ENCODE assay signal across 23 cellular contexts in genomic region chr13:85266771-85267170, GRCh38.
DNase-seq lines count a peak whose midpoint lies in the region; TF ChIP-seq lines count a peak whose summit lies in the region.
"Had no signal": no experiment of that assay in that cellular context is flagged by ENCODE, and none has a peak within 500 bp of the region (broad histone marks: within the 10 kb centered on the region; RNA-seq: fewer than 3 reads in every experiment).

No MANE protein-coding gene starts in this region.

- in situ Hi-C loops in brain microvascular endothelial cell (cut with HindIII; ENCODE audit: low pct_ligation_motif_present, low sequenced_read_pairs): no loop called here

- H3K79me1 ChIP-seq in mesenchymal stem cell (replicated peaks; ENCODE audit: low read length, poor library complexity, severe bottlenecking): no peaks in the 10 kb centered on the region

- H2BK120ac ChIP-seq in mesenchymal stem cell (ENCODE audit: low read depth, low read length): no peak overlapping the region

- H3K14ac ChIP-seq in mesenchymal stem cell (ENCODE audit: low read length in 2 of 2): no peak overlapping the region

- no peak overlapping the region for H2BK5ac ChIP-seq in mesenchymal stem cell (ENCODE audit: low read depth, low read length, poor library complexity, severe bottlenecking)

- WGBS in mesenchymal stem cell: 89% methylated on average over 2 of the region's 2 CpGs

- peak overlapping the region in 1 of 2 experiments; percentile 67 for H3K4ac ChIP-seq in mesenchymal stem cell (ENCODE audit: low read depth in 1 of 2, low read length in 2 of 2)

- H3K18ac ChIP-seq in mesenchymal stem cell (ENCODE audit: low read depth in 1 of 2, low read length in 2 of 2): peak overlapping the region; percentile 48 to 69

- H2AFZ ChIP-seq in Loucy (ENCODE audit: low read length) (0 out of 2 replicates have a peak overlapping the region, but pooled peaks have one; percentile 8), mesenchymal stem cell (ENCODE audit: low read depth, low read length) (peak overlapping the region; percentile 60), osteoblast (ENCODE audit: low read length) (no peak overlapping the region)

- H3K4me3 ChIP-seq in Loucy (ENCODE audit: low read length, poor library complexity, severe bottlenecking): no peak overlapping the region
- no peak overlapping the region for H3K4me3 ChIP-seq in brain microvascular endothelial cell (ENCODE audit: low read depth, low read length)
- H3K4me3 ChIP-seq in mesenchymal stem cell (ENCODE audit: insufficient read depth in 1 of 2, low read depth in 1 of 2, low read length in 2 of 2): no peak overlapping the region
- H3K4me3 ChIP-seq in osteoblast (ENCODE audit: insufficient read depth, low read length): no peak overlapping the region
- H3K4me3 ChIP-seq: mucosa of descending colon, prostate gland, upper lobe of right lung had no signal

- H3K79me2 ChIP-seq in Loucy (ENCODE audit: insufficient read depth, low read length) (no peaks in the 10 kb centered on the region), osteoblast (ENCODE audit: insufficient read depth, low read length) (no peaks in the 10 kb centered on the region)

- TF ChIP-seq CTCF in Loucy (conservative IDR thresholded peaks at IDR 0.05; ENCODE audit: low read length) (no peak), brain microvascular endothelial cell (IDR thresholded peaks at IDR 0.05; ENCODE audit: low read depth, low read length, missing control alignments) (no peak), osteoblast (IDR thresholded peaks at IDR 0.05; ENCODE audit: extremely low read depth, low read depth, low read length) (no peak), GM10248 (IDR thresholded peaks at IDR 0.05; ENCODE audit: control extremely low read depth, extremely low read depth, low read depth, missing control alignments) (no peak)

- peak overlapping the region; percentile 66 for H4K8ac ChIP-seq in mesenchymal stem cell (ENCODE audit: low read length)

- no peaks in the 10 kb centered on the region for H3K9me2 ChIP-seq in Loucy (replicated peaks; ENCODE audit: low read depth, low read length)

- DNase-seq in EH (ENCODE audit: low read depth) (peak; percentile 16), brain microvascular endothelial cell (peak; percentile 11), mesenchymal stem cell (no peak), hepatic stellate cell (ENCODE audit: low spot score) (no peak), NCI-H1930 (lab: John Stamatoyannopoulos, UW) (no peak), osteoblast (ENCODE audit: insufficient read length, low spot score, missing footprints) (no peak), GM10248 (ENCODE audit: extremely low spot score) (no peak)
- DNase-seq: activated CD4-positive, alpha-beta memory T cell treated with anti-CD3 and anti-CD28 coated beads for 36 hours; activated CD8-positive, alpha-beta memory T cell treated with anti-CD3 and anti-CD28 coated beads, Interleukin-2, amount 50 U/mL, for 4 hours; anterior cingulate cortex; DMS53; GF-D8; KBM-7; mucosa of descending colon; NCI-H1436; NCI-H2171; NCI-H524; SIG-M5; stimulated activated CD4-positive, alpha-beta T cell treated with anti-CD3 and anti-CD28 coated beads, Interleukin-4, amount 100 ng/mL, for 24 hours; T-helper 1 cell; upper lobe of right lung had no signal

- H3K27me3 ChIP-seq in Loucy (ENCODE audit: insufficient read depth, low read length, poor library complexity, severe bottlenecking) (no peaks in the 10 kb centered on the region), brain microvascular endothelial cell (replicated peaks) (no peaks in the 10 kb centered on the region), mesenchymal stem cell (ENCODE audit: control insufficient read depth in 1 of 2, insufficient read depth in 1 of 2, low read length in 2 of 2) (no peaks in the 10 kb centered on the region), osteoblast (ENCODE audit: insufficient read depth, low read length) (no peaks in the 10 kb centered on the region)
- H3K27me3 ChIP-seq: upper lobe of right lung had no signal

- H3K4me2 ChIP-seq in Loucy (ENCODE audit: low read depth, low read length, poor library complexity, severe bottlenecking) (no peak overlapping the region), mesenchymal stem cell (ENCODE audit: low read length, poor library complexity, severe bottlenecking) (no peak overlapping the region), osteoblast (ENCODE audit: insufficient read depth, low read length) (no peak overlapping the region)

- no peak overlapping the region for H2BK15ac ChIP-seq in mesenchymal stem cell (ENCODE audit: low read depth, poor library complexity, severe bottlenecking)

- POLR2A ChIA-PET in GM10248 (lab: Yijun Ruan, JAX): no interaction called here

- no peak overlapping the region for H2AK5ac ChIP-seq in mesenchymal stem cell (ENCODE audit: low read length, severe bottlenecking)

- CTCF ChIA-PET in GM10248 (lab: Yijun Ruan, JAX): no interaction called here

- peak overlapping the region in 1 of 2 experiments; percentile 52 for H2BK12ac ChIP-seq in mesenchymal stem cell (ENCODE audit: low read length in 2 of 2)

- H3K4me1 ChIP-seq in Loucy (ENCODE audit: insufficient read depth, low read length, poor library complexity, severe bottlenecking) (no peaks in the 10 kb centered on the region), mesenchymal stem cell (ENCODE audit: control insufficient read depth, insufficient read depth, low read depth, low read length) (peaks cover 6% of the 10 kb centered on the region), osteoblast (ENCODE audit: insufficient read depth, low read length) (no peaks in the 10 kb centered on the region)
- H3K4me1 ChIP-seq: prostate gland, upper lobe of right lung had no signal

- no peaks in the 10 kb centered on the region for H3F3A ChIP-seq in Loucy (ENCODE audit: low read depth)

- no peak overlapping the region for H3K23ac ChIP-seq in mesenchymal stem cell (ENCODE audit: low read length in 2 of 2)

- H3K27ac ChIP-seq in brain microvascular endothelial cell: no peak overlapping the region
- no peak overlapping the region for H3K27ac ChIP-seq in mesenchymal stem cell (ENCODE audit: low read length, poor library complexity, severe bottlenecking)
- no peak overlapping the region for H3K27ac ChIP-seq in osteoblast (ENCODE audit: low read depth, low read length)
- H3K27ac ChIP-seq: prostate gland, upper lobe of right lung had no signal

- no peak overlapping the region for H4K91ac ChIP-seq in mesenchymal stem cell (ENCODE audit: low read length)

- H4K20me1 ChIP-seq in Loucy (ENCODE audit: insufficient read depth, low read length, poor library complexity, severe bottlenecking) (no peaks in the 10 kb centered on the region), osteoblast (ENCODE audit: insufficient read depth, low read length) (no peaks in the 10 kb centered on the region)

- H3K36me3 ChIP-seq in Loucy (ENCODE audit: insufficient read depth, low read length) (no peaks in the 10 kb centered on the region), brain microvascular endothelial cell (replicated peaks) (no peaks in the 10 kb centered on the region), mesenchymal stem cell (ENCODE audit: control insufficient read depth in 1 of 2, insufficient read depth in 2 of 2, low read depth in 1 of 2, low read length in 2 of 2) (no peaks in the 10 kb centered on the region), osteoblast (ENCODE audit: insufficient read depth, low read length) (no peaks in the 10 kb centered on the region)
- H3K36me3 ChIP-seq: prostate gland, upper lobe of right lung had no signal

- H3K9me3 ChIP-seq in Loucy (ENCODE audit: insufficient read depth, low read depth, low read length) (no peaks in the 10 kb centered on the region), mesenchymal stem cell (ENCODE audit: control insufficient read depth, low read length) (no peaks in the 10 kb centered on the region), osteoblast (ENCODE audit: low read depth, low read length) (peaks cover 3% of the 10 kb centered on the region)
- H3K9me3 ChIP-seq: mucosa of descending colon, prostate gland, upper lobe of right lung had no signal

- H3K9ac ChIP-seq in Loucy (ENCODE audit: low read depth, low read length, poor library complexity, severe bottlenecking) (no peak overlapping the region), mesenchymal stem cell (ENCODE audit: low read length) (no peak overlapping the region)

Comparison
In these comparisons a context has a peak if more than half of its experiments do, and no peak if none do; other contexts are left out.
1. DNase-seq: peak in EH (single experiment) and brain microvascular endothelial cell (single experiment); none in mesenchymal stem cell (single experiment), hepatic stellate cell (single experiment), NCI-H1930 (0 of 2), osteoblast (single experiment) and GM10248 (single experiment).